9 cellular contexts compared by ENCODE assay signal in genomic region chr5:113212244-113212920, GRCh38.
DNase-seq lines count a peak whose midpoint lies in the region; ATAC-seq and TF ChIP-seq lines count a peak whose summit lies in the region.
"Had no signal": no experiment of that assay in that cellular context is flagged by ENCODE, and none has a peak within 500 bp of the region (broad histone marks: within the 10 kb centered on the region; RNA-seq: fewer than 3 reads in every experiment).

No MANE protein-coding gene starts in this region.

- intact Hi-C loops in aorta (cut with DNase I), result no loop called here

- peak; percentile 47 for ATAC-seq in SK-N-SH treated with all-trans-retinoic acid at 6 μM for 48 hours
- no peak for ATAC-seq in aorta (ENCODE audit: low FRiP score)

- DNase-seq in DMS53 (lab: John Stamatoyannopoulos, UW) (peak; percentile 26), DMS53 treated with DMSO at 0.1 percent for 48 hours (lab: John Stamatoyannopoulos, UW; ENCODE audit: unreplicated experiment) (no peak), glomerular visceral epithelial cell (ENCODE audit: extremely low spot score) (peak; percentile 94), SIG-M5 (lab: John Stamatoyannopoulos, UW) (no peak), NCI-H187 treated with DMSO at 0.1 percent for 48 hours (lab: John Stamatoyannopoulos, UW) (no peak), aorta (no peak)

- H3K36me3 ChIP-seq in skeletal muscle satellite cell (ENCODE audit: insufficient read depth, low read length) (no peaks in the 10 kb centered on the region), aorta (ENCODE audit: control insufficient read depth in 1 of 2, insufficient read depth in 2 of 2, low read length in 1 of 2) (no peaks in the 10 kb centered on the region)

- peak overlapping the region; percentile 27 for H3K4me2 ChIP-seq in skeletal muscle satellite cell (ENCODE audit: low read length)

- H3K9ac ChIP-seq in skeletal muscle satellite cell (ENCODE audit: low read depth, low read length), result no peak overlapping the region

- no peak overlapping the region for H3K27ac ChIP-seq in aorta (ENCODE audit: low read depth in 1 of 2, low read length in 2 of 2)
- H3K27ac ChIP-seq: 22Rv1 had no signal

- H3K4me1 ChIP-seq in skeletal muscle satellite cell (ENCODE audit: control insufficient read depth, insufficient read depth, low read length) (peaks cover 15% of the 10 kb centered on the region), aorta (ENCODE audit: control insufficient read depth in 1 of 2, insufficient read depth in 2 of 2, low read length in 2 of 2) (peaks cover 0 to 2% of the 10 kb centered on the region in 2 donors)

- WGBS in aorta, 2 donors, result 44% methylated on average over 5 of the region's 5 CpGs

- H3K4me3 ChIP-seq in skeletal muscle satellite cell (ENCODE audit: low read length), result no peak overlapping the region
- H3K4me3 ChIP-seq in aorta (ENCODE audit: low read length in 2 of 2), result no peak overlapping the region

- no peaks in the 10 kb centered on the region for H3K27me3 ChIP-seq in skeletal muscle satellite cell (ENCODE audit: control insufficient read depth, insufficient read depth, low read length)
- H3K27me3 ChIP-seq in aorta (ENCODE audit: control insufficient read depth in 1 of 2, insufficient read depth in 2 of 2, low read length in 1 of 2), result no peaks in the 10 kb centered on the region

- H3K9me3 ChIP-seq in skeletal muscle satellite cell (replicated peaks; ENCODE audit: low read length) (no peaks in the 10 kb centered on the region), aorta (ENCODE audit: control insufficient read depth, low read length) (no peaks in the 10 kb centered on the region)

TF ChIP-seq in SK-N-SH treated with all-trans-retinoic acid at 6 μM for 48 hours, 23 proteins besides CTCF, POLR2A, EP300 and RAD21:
- TF ChIP-seq ZC3H10 (CRISPR knock-in tag; IDR thresholded peaks at IDR 0.05) (no peak), ESRRG (CRISPR knock-in tag; IDR thresholded peaks at IDR 0.05) (no peak), ZNF8 (CRISPR knock-in tag; IDR thresholded peaks at IDR 0.05) (no peak), ISL1 (CRISPR knock-in tag; IDR thresholded peaks at IDR 0.05) (no peak), BACH2 (CRISPR knock-in tag; IDR thresholded peaks at IDR 0.05; ENCODE audit: borderline replicate concordance) (no peak), TCF4 (CRISPR knock-in tag; IDR thresholded peaks at IDR 0.05; ENCODE audit: borderline replicate concordance) (no peak)
TF ChIP-seq in SK-N-SH treated with all-trans-retinoic acid at 6 μM for 48 hours: peak in this region for 0.

Comparison
In these comparisons a context has a peak if more than half of its experiments do, and no peak if none do; other contexts are left out.
1. DNase-seq: peak in DMS53 (single experiment) and glomerular visceral epithelial cell (single experiment); none in DMS53 treated with DMSO at 0.1 percent for 48 hours (single experiment), SIG-M5 (single experiment), NCI-H187 treated with DMSO at 0.1 percent for 48 hours (single experiment) and aorta (0 of 2).